8 cellular contexts compared by ENCODE assay signal in the genomic region with DNA sequence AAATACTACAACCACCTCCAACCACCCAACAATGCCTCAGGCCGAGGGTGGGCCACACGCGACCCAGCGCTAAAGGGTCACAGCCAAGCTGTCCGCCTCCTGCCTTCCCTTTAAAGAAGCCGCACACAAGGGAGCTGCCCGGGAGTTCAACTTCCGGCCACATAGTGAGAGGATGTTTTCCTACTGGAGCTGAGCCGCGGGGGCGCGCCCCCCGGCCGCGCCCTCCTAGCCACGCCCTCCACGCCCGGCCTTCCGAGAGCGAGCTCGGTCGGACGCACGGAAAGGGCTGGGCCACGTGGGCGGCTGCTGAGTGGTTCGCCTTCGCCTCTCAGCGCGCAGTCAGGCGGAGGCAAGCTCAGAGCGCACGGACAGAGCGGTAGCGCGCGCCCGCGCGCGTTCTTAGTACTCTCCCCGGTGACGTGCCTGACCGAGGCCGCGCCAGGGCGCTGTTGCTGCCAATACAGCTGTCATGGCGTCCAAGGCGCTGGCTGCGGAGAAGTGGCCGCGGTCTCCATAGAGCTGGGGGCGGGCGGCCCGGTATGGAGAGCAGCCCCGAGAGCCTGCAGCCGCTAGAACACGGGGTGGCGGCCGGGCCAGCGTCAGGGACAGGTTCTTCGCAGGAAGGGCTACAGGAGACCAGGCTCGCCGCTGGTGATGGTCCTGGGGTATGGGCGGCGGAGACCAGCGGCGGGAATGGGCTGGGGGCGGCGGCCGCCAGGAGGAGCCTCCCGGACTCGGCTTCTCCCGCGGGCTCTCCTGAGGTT. TPM values are rescaled to one million over a fixed set of nuclear protein-coding genes. Genes with fewer than 3 reads are reported as not detected.
DNase-seq lines count a peak whose midpoint lies in the region; ATAC-seq and TF ChIP-seq lines count a peak whose summit lies in the region.

A gene with protein sequence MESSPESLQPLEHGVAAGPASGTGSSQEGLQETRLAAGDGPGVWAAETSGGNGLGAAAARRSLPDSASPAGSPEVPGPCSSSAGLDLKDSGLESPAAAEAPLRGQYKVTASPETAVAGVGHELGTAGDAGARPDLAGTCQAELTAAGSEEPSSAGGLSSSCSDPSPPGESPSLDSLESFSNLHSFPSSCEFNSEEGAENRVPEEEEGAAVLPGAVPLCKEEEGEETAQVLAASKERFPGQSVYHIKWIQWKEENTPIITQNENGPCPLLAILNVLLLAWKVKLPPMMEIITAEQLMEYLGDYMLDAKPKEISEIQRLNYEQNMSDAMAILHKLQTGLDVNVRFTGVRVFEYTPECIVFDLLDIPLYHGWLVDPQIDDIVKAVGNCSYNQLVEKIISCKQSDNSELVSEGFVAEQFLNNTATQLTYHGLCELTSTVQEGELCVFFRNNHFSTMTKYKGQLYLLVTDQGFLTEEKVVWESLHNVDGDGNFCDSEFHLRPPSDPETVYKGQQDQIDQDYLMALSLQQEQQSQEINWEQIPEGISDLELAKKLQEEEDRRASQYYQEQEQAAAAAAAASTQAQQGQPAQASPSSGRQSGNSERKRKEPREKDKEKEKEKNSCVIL (plus strand): TSS at position 446 of the 764 bp plus-strand sequence. CDS start 94 bp downstream, at position 540.

- ATAC-seq in GM21723 (IDR thresholded peaks at IDR 0.05; ENCODE audit: unreplicated experiment) (peak; percentile 89), Panc1 (peak; percentile 98)
- ATAC-seq in activated T-cell treated with anti-CD3 and anti-CD28 coated beads, Interleukin-2, amount 50 U/mL, for 4 hours: peak; percentile 97 to 98

- no peaks in the 10 kb centered on the region for H3K27me3 ChIP-seq in Panc1 (ENCODE audit: control insufficient read depth, insufficient read depth, low read length)
- no peaks in the 10 kb centered on the region for H3K27me3 ChIP-seq in esophagus (ENCODE audit: control insufficient read depth in 1 of 2, insufficient read depth in 2 of 2, low read length in 2 of 2)
- H3K27me3 ChIP-seq in mucosa of stomach (ENCODE audit: control insufficient read depth, insufficient read depth, low read length): no peaks in the 10 kb centered on the region

- H3K9me3 ChIP-seq in Panc1 (ENCODE audit: control insufficient read depth, insufficient read depth, low read depth, low read length): no peaks in the 10 kb centered on the region
- H3K9me3 ChIP-seq in esophagus (ENCODE audit: control insufficient read depth in 2 of 2, insufficient read depth in 1 of 2, low read depth in 1 of 2, low read length in 1 of 2): no peaks in the 10 kb centered on the region
- no peaks in the 10 kb centered on the region for H3K9me3 ChIP-seq in mucosa of stomach (ENCODE audit: control insufficient read depth, low read length)

- POLR2A ChIA-PET in Panc1 (lab: Charles Lee): interaction anchor here (0.5 to 1.5 kb wide), 3 partner anchors 21 to 478 kb away, joined by 3 to 17 read pairs (median 3); a partner anchor contains a TSS

- no peaks in the 10 kb centered on the region for H3K36me3 Mint-ChIP-seq in activated T-cell treated with anti-CD3 and anti-CD28 coated beads, Interleukin-2, amount 50 U/mL, for 4 hours (ENCODE audit: insufficient read depth)

- TF ChIP-seq CTCF in Panc1 (IDR thresholded peaks at IDR 0.05): peak; percentile 53

- peak within 1 kb of the TSS; percentile 79 for H3K9ac ChIP-seq in mucosa of stomach (ENCODE audit: low read length)

- H3K4me3 ChIP-seq in Panc1 (ENCODE audit: low read depth in 2 of 2, low read length in 2 of 2) (peak within 1 kb of the TSS; percentile 90 to 93), esophagus (ENCODE audit: low read depth in 1 of 2, low read length in 2 of 2) (peak within 1 kb of the TSS; percentile 79 to 97), mucosa of stomach (ENCODE audit: low read length) (peak within 1 kb of the TSS; percentile 92)

- no peaks in the 10 kb centered on the region; the same call in 1 of the 2 replicates for H3K36me3 ChIP-seq in Panc1 (ENCODE audit: control insufficient read depth, insufficient read depth, low read length)
- no peaks in the 10 kb centered on the region for H3K36me3 ChIP-seq in esophagus (ENCODE audit: control insufficient read depth in 2 of 2, insufficient read depth in 2 of 2, low read length in 1 of 2)
- H3K36me3 ChIP-seq in mucosa of stomach (ENCODE audit: control insufficient read depth, insufficient read depth, low read length): no peaks in the 10 kb centered on the region

- DNase-seq in DMS79 treated with DMSO at 0.1 percent for 48 hours (lab: John Stamatoyannopoulos, UW): peak; percentile 95
- DNase-seq in KG1 (lab: John Stamatoyannopoulos, UW): peak; percentile 95
- peak; percentile 97 for DNase-seq in Panc1 (ENCODE audit: low read depth, low spot score)
- peak; percentile 90 for DNase-seq in activated T-cell treated with anti-CD3 and anti-CD28 coated beads, Interleukin-2, amount 50 U/mL, for 4 hours
- peak; percentile 81 to 85 for DNase-seq in stimulated activated CD8-positive, alpha-beta memory T cell treated with anti-CD3 and anti-CD28 coated beads, Interleukin-7, amount 100 ng/mL, for 1 hour (ENCODE audit: low read depth in 2 of 2)

- peak within 1 kb of the TSS; percentile 91 for H3K4me3 Mint-ChIP-seq in activated T-cell treated with anti-CD3 and anti-CD28 coated beads, Interleukin-2, amount 50 U/mL, for 4 hours

- CTCF ChIA-PET in Panc1 (lab: Charles Lee): interaction anchor here (0.5 to 0.9 kb wide), 5 partner anchors 9 to 452 kb away, joined by 3 to 12 read pairs (median 5); no protein-coding TSS in a partner anchor

- peaks cover 18% of the 10 kb centered on the region for H3K4me1 ChIP-seq in Panc1 (ENCODE audit: control insufficient read depth, insufficient read depth, low read length)
- no peaks in the 10 kb centered on the region for H3K4me1 ChIP-seq in esophagus (ENCODE audit: control insufficient read depth in 2 of 2, insufficient read depth in 2 of 2, low read length in 1 of 2)
- H3K4me1 ChIP-seq in mucosa of stomach (ENCODE audit: control insufficient read depth, insufficient read depth, low read length): peaks cover 8% of the 10 kb centered on the region

- H3K27me3 Mint-ChIP-seq in activated T-cell treated with anti-CD3 and anti-CD28 coated beads, Interleukin-2, amount 50 U/mL, for 4 hours (ENCODE audit: low read depth): no peaks in the 10 kb centered on the region

- no TSS peak for BruUV-seq in Panc1 (replicated peaks; lab: Mats Ljungman, UMichigan)

- intact Hi-C loops in Panc1 (cut with micrococcal nuclease; ENCODE audit: unreplicated experiment): loop anchor here (5.0 kb wide), 1 partner anchor 161 kb away; a partner anchor contains a TSS

- H3K9me3 Mint-ChIP-seq in activated T-cell treated with anti-CD3 and anti-CD28 coated beads, Interleukin-2, amount 50 U/mL, for 4 hours: no peaks in the 10 kb centered on the region

- peak within 1 kb of the TSS; percentile 91 for H3K27ac ChIP-seq in Panc1 (ENCODE audit: low read length)
- peak within 1 kb of the TSS; percentile 99 to 100 for H3K27ac ChIP-seq in esophagus (ENCODE audit: low read depth in 2 of 2, low read length in 1 of 2)

- in situ Hi-C loops in Panc1 (cut with HindIII; ENCODE audit: low pct_unique_long_range_greater_than_20kb, low sequenced_read_pairs): no loop called here

- 0 to 1% methylated on average over 75 of the region's 75 CpGs for WGBS in esophagus, 2 donors

- no peaks in the 10 kb centered on the region for H3K4me1 Mint-ChIP-seq in activated T-cell treated with anti-CD3 and anti-CD28 coated beads, Interleukin-2, amount 50 U/mL, for 4 hours (ENCODE audit: low read depth)

RNA-seq across cellular contexts. Expression of the gene that starts here (rescaled TPM):
- 6.8 TPM for total RNA-seq in Panc1 (2021; ENCODE audit: unreplicated experiment)
- polyA plus RNA-seq in Panc1 (2012; ENCODE audit: insufficient read length): 3.1 TPM
- 1 to 10 TPM; 4.1 to 8.4 (median 5.9) TPM for total RNA-seq in activated T-cell treated with anti-CD3 and anti-CD28 coated beads, Interleukin-2, amount 50 U/mL, for 4 hours
- polyA plus RNA-seq in esophagus: 1 to 10 TPM; 3.3 to 5.8 TPM

Comparison
In these comparisons a context has a peak if more than half of its experiments do, and no peak if none do; other contexts are left out.
1. Peak in every context shown above with its lines: DNase-seq, ATAC-seq, H3K4me3 ChIP-seq and H3K27ac ChIP-seq.